Comparison of ENCODE assay signal across 2 cellular contexts in the genomic region with DNA sequence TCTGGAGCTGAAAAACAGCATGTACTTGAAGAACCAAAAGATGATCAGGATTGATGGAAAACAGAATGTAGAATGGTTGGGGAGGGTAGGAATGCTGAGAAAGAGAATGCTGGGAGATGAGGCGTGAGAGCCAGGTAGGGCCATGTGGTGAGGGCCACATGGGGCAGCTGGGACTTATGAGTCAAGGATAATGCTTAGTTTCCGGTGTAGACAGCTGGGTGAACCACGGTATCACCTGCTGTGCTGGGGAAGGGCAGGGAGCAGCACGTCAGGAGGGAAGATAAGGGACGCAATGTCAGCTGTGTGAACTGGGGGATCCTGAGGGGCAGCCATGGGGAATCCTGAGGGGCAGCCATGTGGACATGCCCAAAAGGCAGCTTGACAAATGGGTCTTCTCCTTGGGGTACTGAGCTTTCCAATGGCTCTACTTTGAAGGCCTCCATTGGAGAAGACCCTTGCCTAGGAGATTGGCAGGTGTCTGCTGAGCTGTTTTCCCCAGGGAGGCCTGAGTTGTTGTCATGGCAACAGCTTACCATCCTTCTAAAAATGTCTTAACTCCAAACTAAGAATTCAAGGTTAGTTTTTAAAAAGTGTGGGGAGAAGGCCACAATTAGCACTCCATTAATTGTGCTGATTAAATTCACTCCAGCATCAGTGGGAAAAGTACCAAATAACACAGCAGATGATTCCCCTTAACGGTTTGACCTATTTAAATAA.
TF ChIP-seq lines count a peak whose summit lies in the region.

No MANE protein-coding gene starts in this region.

TF ChIP-seq in HepG2, 621 proteins besides CTCF, POLR2A, EP300 and RAD21:
- TF ChIP-seq HMG20B (CRISPR knock-in tag; conservative IDR thresholded peaks at IDR 0.05) (no peak), ZNF720 (CRISPR knock-in tag; IDR thresholded peaks at IDR 0.05) (no peak), EHMT2 (IDR thresholded peaks at IDR 0.05; ENCODE audit: borderline replicate concordance, low read depth, low read length) (no peak), ZBTB42 (CRISPR knock-in tag; IDR thresholded peaks at IDR 0.05) (no peak), ZFY (CRISPR knock-in tag; IDR thresholded peaks at IDR 0.05) (0 out of 2 replicates have a peak, but pooled peaks have one; percentile 9), RFX1 (IDR thresholded peaks at IDR 0.05) (peak; percentile 47; the same call in 1 of the 2 replicates), PAWR (CRISPR knock-in tag; IDR thresholded peaks at IDR 0.05; ENCODE audit: borderline replicate concordance) (no peak), ZNF225 (CRISPR knock-in tag; IDR thresholded peaks at IDR 0.05) (no peak)
- TF ChIP-seq, protein P1, sequence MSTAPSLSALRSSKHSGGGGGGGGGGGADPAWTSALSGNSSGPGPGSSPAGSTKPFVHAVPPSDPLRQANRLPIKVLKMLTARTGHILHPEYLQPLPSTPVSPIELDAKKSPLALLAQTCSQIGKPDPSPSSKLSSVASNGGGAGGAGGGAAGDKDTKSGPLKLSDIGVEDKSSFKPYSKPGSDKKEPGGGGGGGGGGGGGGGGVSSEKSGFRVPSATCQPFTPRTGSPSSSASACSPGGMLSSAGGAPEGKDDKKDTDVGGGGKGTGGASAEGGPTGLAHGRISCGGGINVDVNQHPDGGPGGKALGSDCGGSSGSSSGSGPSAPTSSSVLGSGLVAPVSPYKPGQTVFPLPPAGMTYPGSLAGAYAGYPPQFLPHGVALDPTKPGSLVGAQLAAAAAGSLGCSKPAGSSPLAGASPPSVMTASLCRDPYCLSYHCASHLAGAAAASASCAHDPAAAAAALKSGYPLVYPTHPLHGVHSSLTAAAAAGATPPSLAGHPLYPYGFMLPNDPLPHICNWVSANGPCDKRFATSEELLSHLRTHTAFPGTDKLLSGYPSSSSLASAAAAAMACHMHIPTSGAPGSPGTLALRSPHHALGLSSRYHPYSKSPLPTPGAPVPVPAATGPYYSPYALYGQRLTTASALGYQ (CRISPR knock-in tag; IDR thresholded peaks at IDR 0.05): no peak
- TF ChIP-seq, protein P2, sequence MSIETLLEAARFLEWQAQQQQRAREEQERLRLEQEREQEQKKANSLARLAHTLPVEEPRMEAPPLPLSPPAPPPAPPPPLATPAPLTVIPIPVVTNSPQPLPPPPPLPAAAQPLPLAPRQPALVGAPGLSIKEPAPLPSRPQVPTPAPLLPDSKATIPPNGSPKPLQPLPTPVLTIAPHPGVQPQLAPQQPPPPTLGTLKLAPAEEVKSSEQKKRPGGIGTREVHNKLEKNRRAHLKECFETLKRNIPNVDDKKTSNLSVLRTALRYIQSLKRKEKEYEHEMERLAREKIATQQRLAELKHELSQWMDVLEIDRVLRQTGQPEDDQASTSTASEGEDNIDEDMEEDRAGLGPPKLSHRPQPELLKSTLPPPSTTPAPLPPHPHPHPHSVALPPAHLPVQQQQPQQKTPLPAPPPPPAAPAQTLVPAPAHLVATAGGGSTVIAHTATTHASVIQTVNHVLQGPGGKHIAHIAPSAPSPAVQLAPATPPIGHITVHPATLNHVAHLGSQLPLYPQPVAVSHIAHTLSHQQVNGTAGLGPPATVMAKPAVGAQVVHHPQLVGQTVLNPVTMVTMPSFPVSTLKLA (IDR thresholded peaks at IDR 0.05): peak; percentile 54; the same call in 1 of the 2 replicates

TF ChIP-seq in H1, 55 proteins besides CTCF, POLR2A, EP300 and RAD21:
- TF ChIP-seq CTBP2 (IDR thresholded peaks at IDR 0.05; ENCODE audit: borderline replicate concordance, insufficient read depth, insufficient read length, low read length) (no peak), KDM1A (IDR thresholded peaks at IDR 0.05; ENCODE audit: borderline replicate concordance, low read length) (no peak), RBBP5 (IDR thresholded peaks at IDR 0.05; ENCODE audit: borderline replicate concordance, low read depth, low read length) (no peak), GTF2F1 (IDR thresholded peaks at IDR 0.05; ENCODE audit: borderline replicate concordance, low read depth, low read length) (no peak), SP1 (IDR thresholded peaks at IDR 0.05; ENCODE audit: low read depth, low read length) (no peak), SUZ12 (IDR thresholded peaks at IDR 0.05; ENCODE audit: low read length) (no peak), TAF7 (optimal IDR thresholded peaks at IDR 0.05; ENCODE audit: borderline replicate concordance, low read depth, low read length) (no peak), SRF (IDR thresholded peaks at IDR 0.05; ENCODE audit: low read depth, low read length) (no peak), PHF8 (conservative IDR thresholded peaks at IDR 0.05; ENCODE audit: low read depth, low read length) (no peak)
- TF ChIP-seq, protein P3, sequence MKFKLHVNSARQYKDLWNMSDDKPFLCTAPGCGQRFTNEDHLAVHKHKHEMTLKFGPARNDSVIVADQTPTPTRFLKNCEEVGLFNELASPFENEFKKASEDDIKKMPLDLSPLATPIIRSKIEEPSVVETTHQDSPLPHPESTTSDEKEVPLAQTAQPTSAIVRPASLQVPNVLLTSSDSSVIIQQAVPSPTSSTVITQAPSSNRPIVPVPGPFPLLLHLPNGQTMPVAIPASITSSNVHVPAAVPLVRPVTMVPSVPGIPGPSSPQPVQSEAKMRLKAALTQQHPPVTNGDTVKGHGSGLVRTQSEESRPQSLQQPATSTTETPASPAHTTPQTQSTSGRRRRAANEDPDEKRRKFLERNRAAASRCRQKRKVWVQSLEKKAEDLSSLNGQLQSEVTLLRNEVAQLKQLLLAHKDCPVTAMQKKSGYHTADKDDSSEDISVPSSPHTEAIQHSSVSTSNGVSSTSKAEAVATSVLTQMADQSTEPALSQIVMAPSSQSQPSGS (IDR thresholded peaks at IDR 0.05; ENCODE audit: low read length): no peak
